ENCODE assay signal across 9 cellular contexts in genomic region chr4:123488916-123489315, GRCh38.
A peak's percentile ranks its signal among the peaks of the same experiment; 100 is the strongest.
DNase-seq lines count a peak whose midpoint lies in the region; ATAC-seq and TF ChIP-seq lines count a peak whose summit lies in the region.
"Had no signal": no experiment of that assay in that cellular context is flagged by ENCODE, and none has a peak within 500 bp of the region (broad histone marks: within the 10 kb centered on the region; RNA-seq: fewer than 3 reads in every experiment).

No MANE protein-coding gene starts in this region.

- DNase-seq in AML-193 (lab: John Stamatoyannopoulos, UW) (peak; percentile 69 to 77), M059J (ENCODE audit: low read depth) (peak; percentile 72), cardiac fibroblast (ENCODE audit: low read depth in 2 of 2) (peak; percentile 40 to 92), GM19240 (ENCODE audit: insufficient read length, low spot score) (no peak), NCI-H2107 (lab: John Stamatoyannopoulos, UW) (no peak)
- DNase-seq in stimulated activated naive CD8-positive, alpha-beta T cell treated with anti-CD3 and anti-CD28 coated beads, Interleukin-15, amount 100 ng/mL, for 72 hours, result peak; percentile 25 to 34
- no peak for DNase-seq in activated CD4-positive, alpha-beta memory T cell treated with anti-CD3 and anti-CD28 coated beads for 36 hours

- ATAC-seq in GM21619 (IDR thresholded peaks at IDR 0.05; ENCODE audit: unreplicated experiment), result peak; percentile 86
- peak; percentile 99 for ATAC-seq in stimulated activated naive CD8-positive, alpha-beta T cell treated with anti-CD3 and anti-CD28 coated beads, Interleukin-15, amount 100 ng/mL, for 72 hours

- H3K36me3 Mint-ChIP-seq in activated CD4-positive, alpha-beta memory T cell treated with anti-CD3 and anti-CD28 coated beads for 36 hours, result no peaks in the 10 kb centered on the region

- POLR2A ChIA-PET in activated CD4-positive, alpha-beta memory T cell treated with anti-CD3 and anti-CD28 coated beads for 36 hours (lab: Charles Lee), result no interaction called here

- no peaks in the 10 kb centered on the region for H3K27me3 Mint-ChIP-seq in stimulated activated naive CD8-positive, alpha-beta T cell treated with anti-CD3 and anti-CD28 coated beads, Interleukin-15, amount 100 ng/mL, for 72 hours
- peaks cover 4% of the 10 kb centered on the region for H3K27me3 Mint-ChIP-seq in activated CD4-positive, alpha-beta memory T cell treated with anti-CD3 and anti-CD28 coated beads for 36 hours

- peak overlapping the region in 1 of 2 donors; percentile 26 for H3K4me3 Mint-ChIP-seq in stimulated activated naive CD8-positive, alpha-beta T cell treated with anti-CD3 and anti-CD28 coated beads, Interleukin-15, amount 100 ng/mL, for 72 hours
- no peak overlapping the region for H3K4me3 Mint-ChIP-seq in activated CD4-positive, alpha-beta memory T cell treated with anti-CD3 and anti-CD28 coated beads for 36 hours
- H3K4me3 Mint-ChIP-seq: nephron had no signal

- intact Hi-C loops in activated CD4-positive, alpha-beta memory T cell treated with anti-CD3 and anti-CD28 coated beads for 36 hours (cut with micrococcal nuclease), result loop anchor here (2.0 kb wide), 1 partner anchor 92 kb away; the partner anchor contains the start of gene SPRY1

- H3K27ac Mint-ChIP-seq in stimulated activated naive CD8-positive, alpha-beta T cell treated with anti-CD3 and anti-CD28 coated beads, Interleukin-15, amount 100 ng/mL, for 72 hours, result no peak overlapping the region
- H3K27ac Mint-ChIP-seq in activated CD4-positive, alpha-beta memory T cell treated with anti-CD3 and anti-CD28 coated beads for 36 hours, result no peak overlapping the region
- H3K27ac Mint-ChIP-seq: nephron had no signal

- peaks cover 0 to 1% of the 10 kb centered on the region in 2 donors for H3K9me3 Mint-ChIP-seq in stimulated activated naive CD8-positive, alpha-beta T cell treated with anti-CD3 and anti-CD28 coated beads, Interleukin-15, amount 100 ng/mL, for 72 hours
- H3K9me3 Mint-ChIP-seq in activated CD4-positive, alpha-beta memory T cell treated with anti-CD3 and anti-CD28 coated beads for 36 hours, result no peaks in the 10 kb centered on the region

- CTCF ChIA-PET in activated CD4-positive, alpha-beta memory T cell treated with anti-CD3 and anti-CD28 coated beads for 36 hours (lab: Charles Lee), result no interaction called here

- no peak for TF ChIP-seq CTCF in cardiac fibroblast (IDR thresholded peaks at IDR 0.05; ENCODE audit: low read depth, low read length)

- H3K4me3 ChIP-seq in cardiac fibroblast (replicated peaks in 1 of 2; ENCODE audit: low read depth in 2 of 2, low read length in 2 of 2), result no peak overlapping the region

- peaks cover 19% of the 10 kb centered on the region for H3K4me1 Mint-ChIP-seq in stimulated activated naive CD8-positive, alpha-beta T cell treated with anti-CD3 and anti-CD28 coated beads, Interleukin-15, amount 100 ng/mL, for 72 hours
- peaks cover 5% of the 10 kb centered on the region for H3K4me1 Mint-ChIP-seq in activated CD4-positive, alpha-beta memory T cell treated with anti-CD3 and anti-CD28 coated beads for 36 hours (ENCODE audit: low read depth)
- H3K4me1 Mint-ChIP-seq: nephron had no signal

Comparison
In these comparisons a context has a peak if more than half of its experiments do, and no peak if none do; other contexts are left out.
1. DNase-seq: peak in AML-193 (2 of 2), M059J (single experiment), cardiac fibroblast (2 of 2) and stimulated activated naive CD8-positive, alpha-beta T cell treated with anti-CD3 and anti-CD28 coated beads, Interleukin-15, amount 100 ng/mL, for 72 hours (2 of 2); none in GM19240 (single experiment), activated CD4-positive, alpha-beta memory T cell treated with anti-CD3 and anti-CD28 coated beads for 36 hours (single experiment) and NCI-H2107 (single experiment).